In the genomic region with DNA sequence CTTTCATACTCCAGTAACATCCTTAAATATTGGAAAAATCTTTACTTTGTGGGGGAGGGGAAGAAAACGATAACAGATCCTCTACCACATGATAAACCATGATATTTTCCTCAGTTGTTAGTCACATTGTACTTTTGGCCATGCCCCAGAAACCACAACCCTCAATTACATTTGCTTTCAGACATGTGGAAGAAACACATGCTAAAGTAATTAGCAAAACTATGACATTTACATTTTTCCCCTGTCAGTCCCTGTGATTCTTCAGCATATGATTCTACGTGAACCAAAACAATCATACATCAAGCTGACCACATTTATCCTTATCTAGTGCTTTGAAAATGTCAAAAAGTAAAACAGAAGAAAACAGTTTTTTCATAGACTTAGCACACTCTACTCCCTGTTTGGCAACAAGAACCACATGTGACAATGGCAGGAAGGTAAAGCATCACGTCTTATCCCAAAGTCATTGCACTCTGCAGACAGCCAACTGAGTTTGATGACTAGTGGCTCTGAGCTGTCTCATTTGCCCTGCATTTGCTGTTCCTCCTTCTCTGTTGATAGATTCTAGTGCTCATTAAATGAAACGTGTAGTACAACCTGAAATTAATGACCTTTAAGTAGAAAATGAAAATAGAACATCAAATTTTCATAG, we compare ENCODE assay signal across 17 cellular contexts.
DNase-seq lines count a peak whose midpoint lies in the region; ATAC-seq and TF ChIP-seq lines count a peak whose summit lies in the region.
"Had no signal": no experiment of that assay in that cellular context is flagged by ENCODE, and none has a peak within 500 bp of the region (broad histone marks: within the 10 kb centered on the region; RNA-seq: fewer than 3 reads in every experiment).

No MANE protein-coding gene starts in this region.

- no peak overlapping the region for H3K4me3 Mint-ChIP-seq in osteocyte (ENCODE audit: unreplicated experiment)
- H3K4me3 Mint-ChIP-seq: stimulated activated naive CD8-positive, alpha-beta T cell treated with anti-CD3 and anti-CD28 coated beads, Interleukin-15, Interleukin-2, amounts not matched to agents 100 ng/mL and 50 ng/mL, for 24 hours had no signal

- no peaks in the 10 kb centered on the region for H3K27me3 Mint-ChIP-seq in osteocyte (ENCODE audit: unreplicated experiment)

- peaks cover 2% of the 10 kb centered on the region for H3K36me3 Mint-ChIP-seq in osteocyte (ENCODE audit: unreplicated experiment)

- peak; percentile 86 for DNase-seq in RPMI7951 (ENCODE audit: low read depth)
- DNase-seq in epithelial cell of prostate (ENCODE audit: low read depth, low spot score) = no peak
- DNase-seq in osteocyte (ENCODE audit: extremely low spot score, unreplicated experiment) = no peak
- no peak for DNase-seq in NCI-H446 treated with DMSO at 0.1 percent for 48 hours (lab: John Stamatoyannopoulos, UW)
- no peak for DNase-seq in NCI-H2107 treated with DMSO at 0.1 percent for 48 hours (lab: John Stamatoyannopoulos, UW; ENCODE audit: unreplicated experiment)
- no peak for DNase-seq in NCI-H510A treated with DMSO at 0.1 percent for 48 hours (lab: John Stamatoyannopoulos, UW)
- no peak for DNase-seq in central memory CD4-positive, alpha-beta T cell
- DNase-seq: activated CD4-positive, alpha-beta T cell treated with anti-CD3 and anti-CD28 coated beads, Interleukin-2, amount 50 U/mL, for 1 hour; activated effector memory CD4-positive, alpha-beta T cell treated with anti-CD3 and anti-CD28 coated beads, Interleukin-2, amount 50 U/mL, for 16 hours; head of caudate nucleus; lower lobe of right lung; NCI-H446; ovary; stimulated activated CD4-positive, alpha-beta T cell treated with anti-CD3 and anti-CD28 coated beads, Interleukin-2, amount 100 ng/mL, for 48 hours had no signal

- no peak for TF ChIP-seq CTCF in osteocyte (IDR thresholded peaks at IDR 0.05)

- peak overlapping the region; percentile 95 for H3K27ac ChIP-seq in epithelial cell of prostate
- H3K27ac ChIP-seq: colonic mucosa, lower lobe of right lung, ovary had no signal

- ATAC-seq in GM18868 (IDR thresholded peaks at IDR 0.05; ENCODE audit: unreplicated experiment) = peak; percentile 7

- peaks cover 57% of the 10 kb centered on the region for H3K4me1 Mint-ChIP-seq in osteocyte (ENCODE audit: unreplicated experiment)

- no peaks in the 10 kb centered on the region for H3K9me3 Mint-ChIP-seq in osteocyte (ENCODE audit: unreplicated experiment)
- H3K9me3 Mint-ChIP-seq: stimulated activated naive CD8-positive, alpha-beta T cell treated with anti-CD3 and anti-CD28 coated beads, Interleukin-15, Interleukin-2, amounts not matched to agents 100 ng/mL and 50 ng/mL, for 24 hours had no signal

- peak overlapping the region; percentile 95 for H3K27ac Mint-ChIP-seq in osteocyte (ENCODE audit: unreplicated experiment)
- H3K27ac Mint-ChIP-seq: stimulated activated naive CD8-positive, alpha-beta T cell treated with anti-CD3 and anti-CD28 coated beads, Interleukin-15, Interleukin-2, amounts not matched to agents 100 ng/mL and 50 ng/mL, for 24 hours had no signal
